1 cellular context compared by ENCODE assay signal in genomic region chr5:181190711-181191525, GRCh38.
TF ChIP-seq lines count a peak whose summit lies in the region.

No MANE protein-coding gene starts in this region.

TF ChIP-seq in GM12878, 131 proteins besides CTCF, POLR2A, EP300 and RAD21 (continues in another document):
- TF ChIP-seq ATF2 (IDR thresholded peaks at IDR 0.05; ENCODE audit: low read length) (no peak), MXI1 (IDR thresholded peaks at IDR 0.05; ENCODE audit: low read depth, low read length) (no peak), SPI1 (IDR thresholded peaks at IDR 0.05; ENCODE audit: borderline replicate concordance, insufficient read depth, low read depth, low read length) (no peak; the same call in 1 of the 2 replicates), MEF2A (IDR thresholded peaks at IDR 0.05; ENCODE audit: insufficient read depth, low read depth, low read length) (no peak), TARDBP (IDR thresholded peaks at IDR 0.05; ENCODE audit: borderline replicate concordance) (no peak), NFYA (IDR thresholded peaks at IDR 0.05; ENCODE audit: borderline replicate concordance, low read depth, low read length) (no peak), EZH2 (IDR thresholded peaks at IDR 0.05; ENCODE audit: borderline replicate concordance, control insufficient read depth, low read depth, low read length) (no peak), RFX5 (IDR thresholded peaks at IDR 0.05; ENCODE audit: low read depth, low read length) (no peak), NBN (IDR thresholded peaks at IDR 0.05) (peak; percentile 45; the same call in 1 of the 2 replicates), PKNOX1 (IDR thresholded peaks at IDR 0.05) (no peak), PML (IDR thresholded peaks at IDR 0.05; ENCODE audit: low read length) (no peak), E2F8 (IDR thresholded peaks at IDR 0.05; ENCODE audit: low read depth, partially characterized antibody) (no peak), SMAD5 (IDR thresholded peaks at IDR 0.05; ENCODE audit: low read depth) (no peak), BHLHE40 (IDR thresholded peaks at IDR 0.05; ENCODE audit: borderline replicate concordance in 1 of 2, low read depth in 2 of 2, low read length in 1 of 2) (no peak), HDAC2 (IDR thresholded peaks at IDR 0.05) (no peak), NFXL1 (IDR thresholded peaks at IDR 0.05; ENCODE audit: borderline replicate concordance) (no peak), SIN3A (IDR thresholded peaks at IDR 0.05; ENCODE audit: low read depth, low read length) (peak; percentile 48; the same call in 1 of the 2 replicates), HCFC1 (IDR thresholded peaks at IDR 0.05; ENCODE audit: low read length) (no peak), CBFB (IDR thresholded peaks at IDR 0.05; ENCODE audit: low read depth) (no peak), IRF3 (IDR thresholded peaks at IDR 0.05) (no peak; the same call in 1 of the 2 replicates), SUPT20H (IDR thresholded peaks at IDR 0.05; ENCODE audit: borderline replicate concordance, control insufficient read depth, low read depth, low read length) (no peak), ZBTB4 (CRISPR knock-in tag; IDR thresholded peaks at IDR 0.05) (no peak), RUNX3 (IDR thresholded peaks at IDR 0.05; ENCODE audit: low read length) (no peak), ZNF207 (IDR thresholded peaks at IDR 0.05; ENCODE audit: borderline replicate concordance) (no peak), ZNF24 (IDR thresholded peaks at IDR 0.05) (no peak), HDAC6 (IDR thresholded peaks at IDR 0.05; ENCODE audit: unreplicated experiment) (no peak), BACH1 (IDR thresholded peaks at IDR 0.05; ENCODE audit: borderline replicate concordance) (peak; percentile 17; the same call in 1 of the 2 replicates), MYC (IDR thresholded peaks at IDR 0.05; ENCODE audit: insufficient read depth, insufficient read length, insufficient replicate concordance, low read length, severe bottlenecking) (no peak), SKIL (IDR thresholded peaks at IDR 0.05; ENCODE audit: low read depth, poor library complexity, severe bottlenecking) (no peak), FOS (IDR thresholded peaks at IDR 0.05; ENCODE audit: borderline replicate concordance, extremely low read depth, insufficient read length) (no peak), ZBED1 (IDR thresholded peaks at IDR 0.05; ENCODE audit: borderline replicate concordance) (no peak), PRDM15 (CRISPR knock-in tag; IDR thresholded peaks at IDR 0.05) (no peak), NR2C2 (IDR thresholded peaks at IDR 0.05; ENCODE audit: borderline replicate concordance, control insufficient read depth, insufficient read length, low read depth) (no peak), SP1 (IDR thresholded peaks at IDR 0.05; ENCODE audit: low read depth, low read length) (no peak)
- TF ChIP-seq, protein P1, sequence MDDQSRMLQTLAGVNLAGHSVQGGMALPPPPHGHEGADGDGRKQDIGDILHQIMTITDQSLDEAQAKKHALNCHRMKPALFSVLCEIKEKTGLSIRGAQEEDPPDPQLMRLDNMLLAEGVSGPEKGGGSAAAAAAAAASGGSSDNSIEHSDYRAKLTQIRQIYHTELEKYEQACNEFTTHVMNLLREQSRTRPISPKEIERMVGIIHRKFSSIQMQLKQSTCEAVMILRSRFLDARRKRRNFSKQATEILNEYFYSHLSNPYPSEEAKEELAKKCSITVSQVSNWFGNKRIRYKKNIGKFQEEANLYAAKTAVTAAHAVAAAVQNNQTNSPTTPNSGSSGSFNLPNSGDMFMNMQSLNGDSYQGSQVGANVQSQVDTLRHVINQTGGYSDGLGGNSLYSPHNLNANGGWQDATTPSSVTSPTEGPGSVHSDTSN (IDR thresholded peaks at IDR 0.05; ENCODE audit: insufficient replicate concordance, low read depth, low read length), result no peak
- TF ChIP-seq, protein P2, sequence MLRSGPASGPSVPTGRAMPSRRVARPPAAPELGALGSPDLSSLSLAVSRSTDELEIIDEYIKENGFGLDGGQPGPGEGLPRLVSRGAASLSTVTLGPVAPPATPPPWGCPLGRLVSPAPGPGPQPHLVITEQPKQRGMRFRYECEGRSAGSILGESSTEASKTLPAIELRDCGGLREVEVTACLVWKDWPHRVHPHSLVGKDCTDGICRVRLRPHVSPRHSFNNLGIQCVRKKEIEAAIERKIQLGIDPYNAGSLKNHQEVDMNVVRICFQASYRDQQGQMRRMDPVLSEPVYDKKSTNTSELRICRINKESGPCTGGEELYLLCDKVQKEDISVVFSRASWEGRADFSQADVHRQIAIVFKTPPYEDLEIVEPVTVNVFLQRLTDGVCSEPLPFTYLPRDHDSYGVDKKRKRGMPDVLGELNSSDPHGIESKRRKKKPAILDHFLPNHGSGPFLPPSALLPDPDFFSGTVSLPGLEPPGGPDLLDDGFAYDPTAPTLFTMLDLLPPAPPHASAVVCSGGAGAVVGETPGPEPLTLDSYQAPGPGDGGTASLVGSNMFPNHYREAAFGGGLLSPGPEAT (IDR thresholded peaks at IDR 0.05; ENCODE audit: low read depth), result peak; percentile 16
- TF ChIP-seq, protein P3, sequence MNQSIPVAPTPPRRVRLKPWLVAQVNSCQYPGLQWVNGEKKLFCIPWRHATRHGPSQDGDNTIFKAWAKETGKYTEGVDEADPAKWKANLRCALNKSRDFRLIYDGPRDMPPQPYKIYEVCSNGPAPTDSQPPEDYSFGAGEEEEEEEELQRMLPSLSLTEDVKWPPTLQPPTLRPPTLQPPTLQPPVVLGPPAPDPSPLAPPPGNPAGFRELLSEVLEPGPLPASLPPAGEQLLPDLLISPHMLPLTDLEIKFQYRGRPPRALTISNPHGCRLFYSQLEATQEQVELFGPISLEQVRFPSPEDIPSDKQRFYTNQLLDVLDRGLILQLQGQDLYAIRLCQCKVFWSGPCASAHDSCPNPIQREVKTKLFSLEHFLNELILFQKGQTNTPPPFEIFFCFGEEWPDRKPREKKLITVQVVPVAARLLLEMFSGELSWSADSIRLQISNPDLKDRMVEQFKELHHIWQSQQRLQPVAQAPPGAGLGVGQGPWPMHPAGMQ (IDR thresholded peaks at IDR 0.05; ENCODE audit: borderline replicate concordance), result peak; percentile 38; the same call in 1 of the 2 replicates
